In the genomic region with DNA sequence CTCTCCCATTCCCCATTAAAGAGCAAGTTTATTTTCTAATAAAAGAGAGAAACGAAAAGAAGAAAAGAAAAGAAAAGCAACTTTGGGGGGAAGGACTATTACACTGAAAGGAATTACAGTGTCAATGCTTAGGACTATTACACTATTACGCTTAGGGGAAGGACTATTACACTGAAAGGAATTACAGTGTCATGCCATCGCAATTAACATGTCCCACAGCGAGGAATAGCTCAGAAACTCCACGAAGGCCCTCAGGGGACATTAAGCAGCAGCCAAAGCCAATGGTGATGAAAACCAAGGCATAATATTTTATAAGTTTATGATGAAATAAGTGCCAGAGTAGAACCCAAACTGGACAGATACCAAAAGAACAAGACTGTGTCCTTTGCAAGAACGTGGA, we compare ENCODE assay signal across 35 cellular contexts.
"Had no signal": no experiment of that assay in that cellular context is flagged by ENCODE, and none has a peak within 500 bp of the region (broad histone marks: within the 10 kb centered on the region; RNA-seq: fewer than 3 reads in every experiment).

No MANE protein-coding gene starts in this region.

- H3K36me3 Mint-ChIP-seq: activated naive CD4-positive, alpha-beta T cell treated with anti-CD3 and anti-CD28 coated beads, Interleukin-2, amount 50 U/mL, for 24 hours; immature natural killer cell; mesothelial cell of epicardium had no signal

- H3K27ac Mint-ChIP-seq: activated CD4-positive, alpha-beta memory T cell treated with anti-CD3 and anti-CD28 coated beads, Interleukin-2, amount 10 ng/mL, durations not matched to agents 7 days and 5 days; activated CD4-positive, alpha-beta T cell treated with anti-CD3 and anti-CD28 coated beads, Interleukin-2, amount 10 ng/mL, durations not matched to agents 24 days and 14 days; activated naive CD4-positive, alpha-beta T cell treated with anti-CD3 and anti-CD28 coated beads, Interleukin-2, amount 50 U/mL, for 24 hours; activated naive CD8-positive, alpha-beta T cell treated with anti-CD3 and anti-CD28 coated beads, Interleukin-2, amount 50 U/mL, for 24 hours; activated T-cell treated with anti-CD3 and anti-CD28 coated beads, Interleukin-2, amount 50 U/mL, for 24 hours; dendritic cell treated with granulocyte-macrophage colony-stimulating factor and Interleukin-4, amounts not matched to agents 40 ng/mL and 50 ng/mL, for 4 days; immature natural killer cell; mesothelial cell of epicardium had no signal

- H3K9me3 ChIP-seq: breast epithelium, heart left ventricle, pancreas, prostate gland, thoracic aorta, upper lobe of left lung, vagina had no signal

- H3K4me3 ChIP-seq: breast epithelium, heart left ventricle, pancreas, prostate gland, skin epidermis, thoracic aorta, upper lobe of left lung, vagina had no signal

- H3K9me3 Mint-ChIP-seq: activated CD4-positive, alpha-beta memory T cell treated with anti-CD3 and anti-CD28 coated beads, Interleukin-2, amount 10 ng/mL, durations not matched to agents 7 days and 5 days; activated CD4-positive, alpha-beta T cell treated with anti-CD3 and anti-CD28 coated beads, Interleukin-2, amount 10 ng/mL, durations not matched to agents 24 days and 14 days; activated naive CD4-positive, alpha-beta T cell treated with anti-CD3 and anti-CD28 coated beads, Interleukin-2, amount 50 U/mL, for 24 hours; activated naive CD8-positive, alpha-beta T cell treated with anti-CD3 and anti-CD28 coated beads, Interleukin-2, amount 50 U/mL, for 24 hours; activated T-cell treated with anti-CD3 and anti-CD28 coated beads, Interleukin-2, amount 50 U/mL, for 24 hours; central memory CD8-positive, alpha-beta T cell; dendritic cell treated with granulocyte-macrophage colony-stimulating factor and Interleukin-4, amounts not matched to agents 40 ng/mL and 50 ng/mL, for 4 days; immature natural killer cell; mesothelial cell of epicardium; neural crest cell had no signal

- H3K27me3 Mint-ChIP-seq: activated CD4-positive, alpha-beta memory T cell treated with anti-CD3 and anti-CD28 coated beads, Interleukin-2, amount 10 ng/mL, durations not matched to agents 7 days and 5 days; activated naive CD4-positive, alpha-beta T cell treated with anti-CD3 and anti-CD28 coated beads, Interleukin-2, amount 50 U/mL, for 24 hours; activated naive CD8-positive, alpha-beta T cell treated with anti-CD3 and anti-CD28 coated beads, Interleukin-2, amount 50 U/mL, for 24 hours; activated T-cell treated with anti-CD3 and anti-CD28 coated beads, Interleukin-2, amount 50 U/mL, for 24 hours had no signal

- H3K36me3 ChIP-seq: breast epithelium, heart left ventricle, pancreas, prostate gland, thoracic aorta, upper lobe of left lung, vagina had no signal

- ATAC-seq: activated naive CD8-positive, alpha-beta T cell treated with anti-CD3 and anti-CD28 coated beads, Interleukin-2, amount 50 U/mL, for 24 hours; heart left ventricle; left colon; pancreas; sciatic nerve; stimulated activated naive CD8-positive, alpha-beta T cell treated with anti-CD3 and anti-CD28 coated beads, Interleukin-15, Interleukin-2, amounts not matched to agents 100 U/mL and 50 U/mL, for 24 hours had no signal

- H3K4me1 Mint-ChIP-seq: activated CD4-positive, alpha-beta memory T cell treated with anti-CD3 and anti-CD28 coated beads, Interleukin-2, amount 10 ng/mL, durations not matched to agents 7 days and 5 days; activated CD4-positive, alpha-beta T cell treated with anti-CD3 and anti-CD28 coated beads, Interleukin-2, amount 10 ng/mL, durations not matched to agents 24 days and 14 days; activated naive CD4-positive, alpha-beta T cell treated with anti-CD3 and anti-CD28 coated beads, Interleukin-2, amount 50 U/mL, for 24 hours; activated naive CD8-positive, alpha-beta T cell treated with anti-CD3 and anti-CD28 coated beads, Interleukin-2, amount 50 U/mL, for 24 hours; central memory CD8-positive, alpha-beta T cell; immature natural killer cell; neural crest cell had no signal

- H3K27ac ChIP-seq: breast epithelium, heart left ventricle, pancreas, prostate gland, skin epidermis, thoracic aorta, upper lobe of left lung, vagina had no signal

- H3K27me3 ChIP-seq: breast epithelium, heart left ventricle, pancreas, upper lobe of left lung, vagina had no signal

- H3K4me3 Mint-ChIP-seq: activated CD4-positive, alpha-beta memory T cell treated with anti-CD3 and anti-CD28 coated beads, Interleukin-2, amount 10 ng/mL, durations not matched to agents 7 days and 5 days; activated CD4-positive, alpha-beta T cell treated with anti-CD3 and anti-CD28 coated beads, Interleukin-2, amount 10 ng/mL, durations not matched to agents 24 days and 14 days; activated naive CD4-positive, alpha-beta T cell treated with anti-CD3 and anti-CD28 coated beads, Interleukin-2, amount 50 U/mL, for 24 hours; activated naive CD8-positive, alpha-beta T cell treated with anti-CD3 and anti-CD28 coated beads, Interleukin-2, amount 50 U/mL, for 24 hours; activated T-cell treated with anti-CD3 and anti-CD28 coated beads, Interleukin-2, amount 50 U/mL, for 24 hours; central memory CD8-positive, alpha-beta T cell; dendritic cell treated with granulocyte-macrophage colony-stimulating factor and Interleukin-4, amounts not matched to agents 40 ng/mL and 50 ng/mL, for 4 days; immature natural killer cell; mesothelial cell of epicardium; neural crest cell had no signal

- H3K4me1 ChIP-seq: breast epithelium, pancreas, prostate gland, upper lobe of left lung, vagina had no signal

- FAIRE-seq: endometrium, kidney, pancreas had no signal

- DNase-seq: activated CD4-positive, alpha-beta memory T cell treated with anti-CD3 and anti-CD28 coated beads, Interleukin-2, amount 10 ng/mL, durations not matched to agents 7 days and 5 days; activated CD4-positive, alpha-beta T cell treated with anti-CD3 and anti-CD28 coated beads, Interleukin-2, amount 10 ng/mL, durations not matched to agents 24 days and 14 days; activated CD4-positive, CD25-positive, alpha-beta regulatory T cell treated with anti-CD3 and anti-CD28 coated beads, Interleukin-2, amount 50 U/mL, for 72 hours; activated CD8-positive, alpha-beta memory T cell treated with anti-CD3 and anti-CD28 coated beads, Interleukin-2, amount 50 U/mL, for 48 hours; activated gamma-delta T cell; activated naive CD8-positive, alpha-beta T cell treated with anti-CD3 and anti-CD28 coated beads, Interleukin-2, amount 50 U/mL, for 24 hours; activated T-cell treated with anti-CD3 and anti-CD28 coated beads, Interleukin-2, amount 50 U/mL, for 24 hours; amygdala; effector CD4-positive, alpha-beta T cell; heart left ventricle; hypothalamus; immature natural killer cell; kidney; left colon; mammary epithelial cell; naive B cell; nucleus accumbens; pancreas; retina; stimulated activated CD4-positive, alpha-beta T cell treated with anti-CD3 and anti-CD28 coated beads, Interleukin-12 subunit alpha, Interleukin-12 subunit beta, amount 100 ng/mL, for 4 hours; stimulated activated CD4-positive, alpha-beta T cell treated with anti-CD3 and anti-CD28 coated beads, Interleukin-4, amount 100 ng/mL, for 1 hour; stimulated activated naive CD8-positive, alpha-beta T cell treated with anti-CD3 and anti-CD28 coated beads, Interleukin-15, Interleukin-2, amounts not matched to agents 100 U/mL and 50 U/mL, for 24 hours; upper lobe of left lung had no signal
